In the genomic region with DNA sequence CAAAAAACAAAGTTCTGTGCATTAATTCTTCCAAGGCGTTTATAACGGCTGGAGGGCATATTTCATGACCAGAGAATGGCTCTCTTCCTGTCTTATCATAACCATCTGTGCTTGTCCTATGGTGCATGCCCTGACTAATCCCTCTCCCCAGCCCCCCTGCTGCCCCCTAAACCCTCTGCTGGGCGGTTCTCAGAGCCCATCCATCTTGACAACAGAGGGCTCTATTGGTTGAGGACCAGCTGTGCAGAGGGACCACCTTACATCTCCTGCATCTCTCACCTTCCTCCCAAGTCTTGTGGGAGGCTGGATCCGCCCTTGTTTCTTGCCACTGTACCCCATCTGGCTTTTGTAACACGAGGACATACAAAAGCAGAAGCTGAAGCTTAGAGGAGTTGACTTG, we compare ENCODE assay signal across 18 cellular contexts.
DNase-seq lines count a peak whose midpoint lies in the region; ATAC-seq and TF ChIP-seq lines count a peak whose summit lies in the region.
"Had no signal": no experiment of that assay in that cellular context is flagged by ENCODE, and none has a peak within 500 bp of the region (broad histone marks: within the 10 kb centered on the region; RNA-seq: fewer than 3 reads in every experiment).

No MANE protein-coding gene starts in this region.

- DNase-seq in A673 (ENCODE audit: low spot score) (peak; percentile 36), NCI-H524 (lab: John Stamatoyannopoulos, UW) (peak; percentile 90 to 95), WERI-Rb-1 (peak; percentile 63), HEK293T (ENCODE audit: extremely low spot score) (no peak)
- DNase-seq in effector CD8-positive, alpha-beta T cell (lab: John Stamatoyannopoulos, UW) = no peak
- DNase-seq in stimulated activated naive CD8-positive, alpha-beta T cell treated with anti-CD3 and anti-CD28 coated beads, Interleukin-15, amount 100 ng/mL, for 72 hours = no peak
- DNase-seq: ACHN; BE2C; C1 segment of cervical spinal cord; CD4-positive, CD25-positive, alpha-beta regulatory T cell; CD8-positive, alpha-beta memory T cell; COR-L47; DMS 273 treated with DMSO at 0.1 percent for 48 hours; GDM1; H9 had no signal

- TF ChIP-seq CTCF in A673 (conservative IDR thresholded peaks at IDR 0.05; ENCODE audit: low read depth, low read length) = no peak
- TF ChIP-seq CTCF in HEK293 (tag by site-specific recombination; IDR thresholded peaks at IDR 0.05) = no peak
- no peak for TF ChIP-seq CTCF in WERI-Rb-1 (IDR thresholded peaks at IDR 0.05; ENCODE audit: low read depth, low read length)

- CTCF ChIA-PET in A673 (lab: Charles Lee) = no interaction called here
- CTCF ChIA-PET in HEK293 (lab: Yijun Ruan, JAX) = interaction anchor here (0.7 to 0.8 kb wide), 2 partner anchors 27 to 950 kb away, joined by 3 read pairs; no protein-coding TSS in a partner anchor
- CTCF ChIA-PET in HEK293T (lab: Yijun Ruan, JAX) = no interaction called here

- H3K4me1 ChIP-seq in A673 (ENCODE audit: insufficient read depth, low read length, poor library complexity, severe bottlenecking) (no peaks in the 10 kb centered on the region), HEK293 (ENCODE audit: control insufficient read depth, insufficient read depth, low read length) (no peaks in the 10 kb centered on the region)

- no peaks in the 10 kb centered on the region for H3K36me3 ChIP-seq in A673 (ENCODE audit: insufficient read depth, low read length, poor library complexity, severe bottlenecking)
- H3K36me3 ChIP-seq in HEK293 (ENCODE audit: control insufficient read depth in 2 of 2, insufficient read depth in 1 of 2, low read length in 2 of 2) = no peaks in the 10 kb centered on the region
- H3K36me3 ChIP-seq in WERI-Rb-1 = no peaks in the 10 kb centered on the region
- H3K36me3 ChIP-seq: BE2C had no signal

- no peak overlapping the region for H3K27ac Mint-ChIP-seq in stimulated activated naive CD8-positive, alpha-beta T cell treated with anti-CD3 and anti-CD28 coated beads, Interleukin-15, amount 100 ng/mL, for 72 hours
- H3K27ac Mint-ChIP-seq: CD4-positive, CD25-positive, alpha-beta regulatory T cell; CD8-positive, alpha-beta memory T cell; H9 had no signal

- H3K4me1 Mint-ChIP-seq in stimulated activated naive CD8-positive, alpha-beta T cell treated with anti-CD3 and anti-CD28 coated beads, Interleukin-15, amount 100 ng/mL, for 72 hours = no peaks in the 10 kb centered on the region
- H3K4me1 Mint-ChIP-seq: CD4-positive, CD25-positive, alpha-beta regulatory T cell; CD8-positive, alpha-beta memory T cell had no signal

- peaks cover 7 to 11% of the 10 kb centered on the region in 2 donors for H3K9me3 Mint-ChIP-seq in stimulated activated naive CD8-positive, alpha-beta T cell treated with anti-CD3 and anti-CD28 coated beads, Interleukin-15, amount 100 ng/mL, for 72 hours

- H3K27me3 ChIP-seq in A673 (replicated peaks; ENCODE audit: insufficient read depth, low read depth, low read length, poor library complexity) = no peaks in the 10 kb centered on the region
- no peaks in the 10 kb centered on the region for H3K27me3 ChIP-seq in WERI-Rb-1 (ENCODE audit: insufficient read depth, low read depth, severe bottlenecking)
- H3K27me3 ChIP-seq: BE2C had no signal

- H3K4me3 ChIP-seq in A673 (ENCODE audit: low read depth, low read length, poor library complexity, severe bottlenecking) (no peak overlapping the region), HEK293 (ENCODE audit: low read depth, low read length) (no peak overlapping the region), WERI-Rb-1 (ENCODE audit: low read depth, low read length) (no peak overlapping the region)

- intact Hi-C loops in A673 (cut with micrococcal nuclease; ENCODE audit: unreplicated experiment) = no loop called here

- ATAC-seq in stimulated activated naive CD8-positive, alpha-beta T cell treated with anti-CD3 and anti-CD28 coated beads, Interleukin-15, amount 100 ng/mL, for 72 hours = no peak
- ATAC-seq in GM21786 (IDR thresholded peaks at IDR 0.05; ENCODE audit: unreplicated experiment) = no peak

- H3K9me3 ChIP-seq in A673 (ENCODE audit: low read depth, low read length, poor library complexity, severe bottlenecking) (no peaks in the 10 kb centered on the region), HEK293 (ENCODE audit: control insufficient read depth, insufficient read depth, low read depth, low read length) (no peaks in the 10 kb centered on the region; the same call in 1 of the 2 replicates), WERI-Rb-1 (ENCODE audit: severe bottlenecking) (peaks cover 7% of the 10 kb centered on the region)
- H3K9me3 ChIP-seq: BE2C had no signal

- BruUV-seq in A673 (replicated peaks; lab: Mats Ljungman, UMichigan) = no TSS peak

- POLR2A ChIA-PET in A673 (lab: Charles Lee; ENCODE audit: low non-redundant PET) = no interaction called here
- POLR2A ChIA-PET in HEK293 (lab: Yijun Ruan, JAX) = no interaction called here
- POLR2A ChIA-PET in HEK293T (lab: Yijun Ruan, JAX) = no interaction called here

- H3K27ac ChIP-seq in A673 (ENCODE audit: low read depth, low read length, poor library complexity, severe bottlenecking) (no peak overlapping the region), HEK293 (ENCODE audit: extremely low read depth, low read depth, low read length) (no peak overlapping the region), WERI-Rb-1 (0 out of 2 replicates have a peak overlapping the region, but pooled peaks have one; percentile 29)
- H3K27ac ChIP-seq: HL-60 had no signal

- no peak overlapping the region for H3K4me3 Mint-ChIP-seq in stimulated activated naive CD8-positive, alpha-beta T cell treated with anti-CD3 and anti-CD28 coated beads, Interleukin-15, amount 100 ng/mL, for 72 hours
- H3K4me3 Mint-ChIP-seq: CD4-positive, CD25-positive, alpha-beta regulatory T cell; CD8-positive, alpha-beta memory T cell; H9 had no signal

- no peaks in the 10 kb centered on the region for H3K27me3 Mint-ChIP-seq in stimulated activated naive CD8-positive, alpha-beta T cell treated with anti-CD3 and anti-CD28 coated beads, Interleukin-15, amount 100 ng/mL, for 72 hours
- H3K27me3 Mint-ChIP-seq: CD4-positive, CD25-positive, alpha-beta regulatory T cell had no signal

TF ChIP-seq in HEK293, 187 proteins besides CTCF, POLR2A, EP300 and RAD21:
- no peak for TF ChIP-seq HOXD13 (CRISPR knock-in tag; IDR thresholded peaks at IDR 0.05; ENCODE audit: borderline replicate concordance)
- peak; percentile 40; the same call in 1 of the 2 replicates for TF ChIP-seq ZIC2 (tag by site-specific recombination; IDR thresholded peaks at IDR 0.05)

TF ChIP-seq in HEK293T, 16 proteins besides CTCF, POLR2A, EP300 and RAD21:
- TF ChIP-seq ARNT (IDR thresholded peaks at IDR 0.05) = no peak
- no peak for TF ChIP-seq ELF4 (IDR thresholded peaks at IDR 0.05)
- no peak for TF ChIP-seq PKNOX1 (IDR thresholded peaks at IDR 0.05)
- no peak for TF ChIP-seq LEF1 (IDR thresholded peaks at IDR 0.05; ENCODE audit: borderline replicate concordance)
- TF ChIP-seq SUZ12 (IDR thresholded peaks at IDR 0.05) = no peak
- no peak for TF ChIP-seq TARDBP (IDR thresholded peaks at IDR 0.05)
- no peak for TF ChIP-seq HDGF (IDR thresholded peaks at IDR 0.05; ENCODE audit: borderline replicate concordance)
- no peak for TF ChIP-seq BHLHE40 (IDR thresholded peaks at IDR 0.05; ENCODE audit: borderline replicate concordance)
- TF ChIP-seq L3MBTL2 (conservative IDR thresholded peaks at IDR 0.05) = no peak
- TF ChIP-seq FOXM1 (IDR thresholded peaks at IDR 0.05; ENCODE audit: borderline replicate concordance) = no peak
- no peak for TF ChIP-seq FOXA1 (IDR thresholded peaks at IDR 0.05)
- TF ChIP-seq CTBP1 (IDR thresholded peaks at IDR 0.05; ENCODE audit: borderline replicate concordance) = no peak
- TF ChIP-seq ZNF384 (IDR thresholded peaks at IDR 0.05) = no peak
- TF ChIP-seq FOXK2 (IDR thresholded peaks at IDR 0.05) = no peak
- no peak for TF ChIP-seq NFRKB (IDR thresholded peaks at IDR 0.05)
- no peak for TF ChIP-seq SP1 (IDR thresholded peaks at IDR 0.05)

Comparison
In these comparisons a context has a peak if more than half of its experiments do, and no peak if none do; other contexts are left out.
1. DNase-seq: peak in A673 (single experiment), NCI-H524 (2 of 2) and WERI-Rb-1 (single experiment); none in HEK293T (single experiment), effector CD8-positive, alpha-beta T cell (single experiment) and stimulated activated naive CD8-positive, alpha-beta T cell treated with anti-CD3 and anti-CD28 coated beads, Interleukin-15, amount 100 ng/mL, for 72 hours (0 of 2).